Comparison of ENCODE assay signal across 13 cellular contexts in the genomic region with DNA sequence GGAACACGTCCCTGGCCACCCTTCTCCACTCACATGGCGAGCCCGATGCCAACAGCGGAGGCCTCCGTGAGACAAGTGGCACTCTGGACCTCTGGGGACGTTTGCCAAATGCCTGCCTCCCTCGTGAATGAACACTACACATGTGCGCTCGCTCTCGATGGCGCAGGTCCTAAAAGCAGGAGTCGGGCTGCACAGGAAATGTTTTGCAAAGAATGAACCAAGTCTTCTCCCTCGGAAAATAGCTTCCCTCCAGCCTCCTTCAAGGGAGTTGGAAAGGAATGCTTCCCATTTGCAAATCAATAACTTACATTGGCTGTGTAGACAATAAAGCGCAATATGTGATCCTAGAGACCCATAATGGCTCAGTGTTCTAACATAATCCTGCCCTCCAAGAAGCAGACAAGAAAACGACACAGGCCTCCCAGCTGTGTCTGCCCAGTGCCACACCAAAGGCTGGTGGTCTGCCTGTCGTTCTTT. TPM values are rescaled to one million over a fixed set of nuclear protein-coding genes. Genes with fewer than 3 reads are reported as not detected.
DNase-seq lines count a peak whose midpoint lies in the region; ATAC-seq and TF ChIP-seq lines count a peak whose summit lies in the region.
"Had no signal": no experiment of that assay in that cellular context is flagged by ENCODE, and none has a peak within 500 bp of the region (broad histone marks: within the 10 kb centered on the region; RNA-seq: fewer than 3 reads in every experiment).

No MANE protein-coding gene starts in this region.

- no peak overlapping the region for H3K27ac ChIP-seq in CD4-positive, CD25-positive, alpha-beta regulatory T cell (ENCODE audit: insufficient read depth, low read length, poor library complexity, severe bottlenecking)
- no peak overlapping the region for H3K27ac ChIP-seq in left ventricle myocardium inferior (replicated peaks)

- no peaks in the 10 kb centered on the region for H3K36me3 ChIP-seq in CD4-positive, CD25-positive, alpha-beta regulatory T cell (ENCODE audit: control insufficient read depth, insufficient read depth, low read length)
- no peaks in the 10 kb centered on the region for H3K36me3 ChIP-seq in left ventricle myocardium inferior

- peak overlapping the region in 2 of 4 donors; percentile 52 to 80 for H3K4me3 Mint-ChIP-seq in CD4-positive, CD25-positive, alpha-beta regulatory T cell
- H3K4me3 Mint-ChIP-seq in neural crest cell = peak overlapping the region; percentile 0
- H3K4me3 Mint-ChIP-seq in stimulated activated naive B cell treated with anti-CD40 and anti-IgM and Interleukin-4, amounts not matched to agents 10 μg/mL and 1 μg/mL and 100 μg/mL, for 72 hours = no peak overlapping the region
- H3K4me3 Mint-ChIP-seq: activated naive CD8-positive, alpha-beta T cell treated with anti-CD3 and anti-CD28 coated beads for 36 hours; nephron had no signal

- no peaks in the 10 kb centered on the region for H3K27me3 Mint-ChIP-seq in CD4-positive, CD25-positive, alpha-beta regulatory T cell
- H3K27me3 Mint-ChIP-seq in neural crest cell (ENCODE audit: low read depth) = no peaks in the 10 kb centered on the region
- peaks cover 13 to 17% of the 10 kb centered on the region in 2 donors for H3K27me3 Mint-ChIP-seq in stimulated activated naive B cell treated with anti-CD40 and anti-IgM and Interleukin-4, amounts not matched to agents 10 μg/mL and 1 μg/mL and 100 μg/mL, for 72 hours
- H3K27me3 Mint-ChIP-seq: activated naive CD8-positive, alpha-beta T cell treated with anti-CD3 and anti-CD28 coated beads for 36 hours had no signal

- H3K4me1 Mint-ChIP-seq in CD4-positive, CD25-positive, alpha-beta regulatory T cell = peaks cover 20 to 56% (median 46%) of the 10 kb centered on the region in 4 donors
- peaks cover 47% of the 10 kb centered on the region for H3K4me1 Mint-ChIP-seq in neural crest cell
- peaks cover 0 to 2% of the 10 kb centered on the region in 2 donors for H3K4me1 Mint-ChIP-seq in stimulated activated naive B cell treated with anti-CD40 and anti-IgM and Interleukin-4, amounts not matched to agents 10 μg/mL and 1 μg/mL and 100 μg/mL, for 72 hours

- peak overlapping the region in 2 of 3 donors; percentile 49 to 56 for H3K27ac Mint-ChIP-seq in CD4-positive, CD25-positive, alpha-beta regulatory T cell
- H3K27ac Mint-ChIP-seq in neural crest cell (ENCODE audit: unreplicated experiment) = no peak overlapping the region
- no peak overlapping the region for H3K27ac Mint-ChIP-seq in stimulated activated naive B cell treated with anti-CD40 and anti-IgM and Interleukin-4, amounts not matched to agents 10 μg/mL and 1 μg/mL and 100 μg/mL, for 72 hours

- H3K27me3 ChIP-seq in CD4-positive, CD25-positive, alpha-beta regulatory T cell (ENCODE audit: control insufficient read depth, insufficient read depth, low read length) = no peaks in the 10 kb centered on the region
- no peaks in the 10 kb centered on the region for H3K27me3 ChIP-seq in left ventricle myocardium inferior (ENCODE audit: low read depth)

- TF ChIP-seq CTCF in left ventricle myocardium inferior (IDR thresholded peaks at IDR 0.05; ENCODE audit: borderline replicate concordance) = no peak
- no peak for TF ChIP-seq CTCF in neural crest cell (conservative IDR thresholded peaks at IDR 0.05)

- H3K36me3 Mint-ChIP-seq in CD4-positive, CD25-positive, alpha-beta regulatory T cell = peaks cover 23% of the 10 kb centered on the region
- no peaks in the 10 kb centered on the region for H3K36me3 Mint-ChIP-seq in neural crest cell (ENCODE audit: low read depth)
- H3K36me3 Mint-ChIP-seq in stimulated activated naive B cell treated with anti-CD40 and anti-IgM and Interleukin-4, amounts not matched to agents 10 μg/mL and 1 μg/mL and 100 μg/mL, for 72 hours = no peaks in the 10 kb centered on the region
- H3K36me3 Mint-ChIP-seq: activated naive CD8-positive, alpha-beta T cell treated with anti-CD3 and anti-CD28 coated beads for 36 hours had no signal

- H3K9me3 Mint-ChIP-seq in CD4-positive, CD25-positive, alpha-beta regulatory T cell = peaks cover 0 to 3% (median 0%) of the 10 kb centered on the region in 7 donors
- no peaks in the 10 kb centered on the region for H3K9me3 Mint-ChIP-seq in neural crest cell
- no peaks in the 10 kb centered on the region for H3K9me3 Mint-ChIP-seq in stimulated activated naive B cell treated with anti-CD40 and anti-IgM and Interleukin-4, amounts not matched to agents 10 μg/mL and 1 μg/mL and 100 μg/mL, for 72 hours
- H3K9me3 Mint-ChIP-seq: activated naive CD8-positive, alpha-beta T cell treated with anti-CD3 and anti-CD28 coated beads for 36 hours; nephron had no signal

- H3K4me1 ChIP-seq in CD4-positive, CD25-positive, alpha-beta regulatory T cell (ENCODE audit: control insufficient read depth, insufficient read depth, low read length, poor library complexity, severe bottlenecking) = peaks cover 18% of the 10 kb centered on the region
- peaks cover 19% of the 10 kb centered on the region for H3K4me1 ChIP-seq in left ventricle myocardium inferior

- H3K9me3 ChIP-seq in CD4-positive, CD25-positive, alpha-beta regulatory T cell (ENCODE audit: control insufficient read depth in 2 of 2, low read length in 2 of 2) = no peaks in the 10 kb centered on the region
- no peaks in the 10 kb centered on the region for H3K9me3 ChIP-seq in left ventricle myocardium inferior (replicated peaks)

- H3K4me3 ChIP-seq in CD4-positive, CD25-positive, alpha-beta regulatory T cell (ENCODE audit: low read depth, low read length) = no peak overlapping the region
- H3K4me3 ChIP-seq in left ventricle myocardium inferior = no peak overlapping the region
- H3K4me3 ChIP-seq: coronary artery had no signal

- no peak for ATAC-seq in CD4-positive, CD25-positive, alpha-beta regulatory T cell (ENCODE audit: low read depth in 2 of 2)
- ATAC-seq in stimulated activated naive B cell treated with anti-CD40 and anti-IgM and Interleukin-4, amounts not matched to agents 10 μg/mL and 1 μg/mL and 100 μg/mL, for 72 hours (replicated peaks) = no peak
- no peak for ATAC-seq in HG02642 (IDR thresholded peaks at IDR 0.05; ENCODE audit: poor library complexity, unreplicated experiment)

- DNase-seq in CD4-positive, CD25-positive, alpha-beta regulatory T cell = no peak
- peak; percentile 19 for DNase-seq in NCI-H2107 (lab: John Stamatoyannopoulos, UW)
- peak; percentile 25 for DNase-seq in left ventricle myocardium inferior
- peak; percentile 10 for DNase-seq in neural crest cell (ENCODE audit: low read depth, low spot score)
- no peak for DNase-seq in stimulated activated naive B cell treated with anti-CD40 and anti-IgM and Interleukin-4, amounts not matched to agents 10 μg/mL and 1 μg/mL and 100 μg/mL, for 72 hours
- no peak for DNase-seq in activated CD8-positive, alpha-beta memory T cell treated with anti-CD3 and anti-CD28 coated beads for 24 hours
- no peak for DNase-seq in HK-2 (ENCODE audit: unreplicated experiment)
- DNase-seq: activated naive CD8-positive, alpha-beta T cell treated with anti-CD3 and anti-CD28 coated beads for 36 hours; kidney; SHP77 treated with DMSO at 0.1 percent for 48 hours had no signal

- intact Hi-C loops in left ventricle myocardium inferior (cut with micrococcal nuclease) = no loop called here

RNA-seq across cellular contexts. Expression of a gene that starts 38.6 kb away (rescaled TPM):
- total RNA-seq in CD4-positive, CD25-positive, alpha-beta regulatory T cell = 78.9 TPM
- 10 to 100 TPM; 25.8 to 28.1 (median 26.5) TPM for polyA plus RNA-seq in CD4-positive, CD25-positive, alpha-beta regulatory T cell
- total RNA-seq in left ventricle myocardium inferior = 6.2 TPM
- 13.1 and 14.4 TPM in 2 replicates for total RNA-seq in neural crest cell

Comparison
In these comparisons a context has a peak if more than half of its experiments do, and no peak if none do; other contexts are left out.
1. DNase-seq: peak in NCI-H2107 (single experiment), left ventricle myocardium inferior (single experiment) and neural crest cell (single experiment); none in CD4-positive, CD25-positive, alpha-beta regulatory T cell (0 of 3), stimulated activated naive B cell treated with anti-CD40 and anti-IgM and Interleukin-4, amounts not matched to agents 10 μg/mL and 1 μg/mL and 100 μg/mL, for 72 hours (single experiment), activated CD8-positive, alpha-beta memory T cell treated with anti-CD3 and anti-CD28 coated beads for 24 hours (single experiment) and HK-2 (single experiment).
2. H3K27ac Mint-ChIP-seq: peak in CD4-positive, CD25-positive, alpha-beta regulatory T cell (2 of 3); none in neural crest cell (single experiment) and stimulated activated naive B cell treated with anti-CD40 and anti-IgM and Interleukin-4, amounts not matched to agents 10 μg/mL and 1 μg/mL and 100 μg/mL, for 72 hours (single experiment).